Comparison of ENCODE assay signal across 15 cellular contexts in the genomic region with DNA sequence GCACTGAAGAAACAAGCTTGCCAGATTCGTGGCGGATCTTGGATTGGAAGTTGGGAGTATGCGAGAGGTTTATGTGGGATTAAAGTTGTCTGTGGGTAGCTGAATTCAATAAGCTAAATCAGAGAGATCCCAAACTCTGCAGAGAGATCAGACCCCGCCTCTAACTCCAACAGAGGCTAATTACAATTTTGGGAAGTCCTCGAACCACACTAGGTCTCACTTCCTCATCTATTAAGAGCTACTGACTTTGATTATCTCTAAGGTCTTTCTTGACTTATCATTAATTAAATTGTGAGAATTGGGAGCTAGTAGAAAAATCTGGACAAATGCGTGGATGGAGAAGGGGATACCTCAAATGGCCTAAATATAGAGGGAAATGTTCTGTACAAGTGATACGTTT. TPM values are rescaled to one million over a fixed set of nuclear protein-coding genes. Genes with fewer than 3 reads are reported as not detected.
DNase-seq lines count a peak whose midpoint lies in the region; FAIRE-seq and TF ChIP-seq lines count a peak whose summit lies in the region.
"Had no signal": no experiment of that assay in that cellular context is flagged by ENCODE, and none has a peak within 500 bp of the region (broad histone marks: within the 10 kb centered on the region; RNA-seq: fewer than 3 reads in every experiment).

No MANE protein-coding gene starts in this region.

- H3K9me2 ChIP-seq in GM23248 (ENCODE audit: insufficient read depth), result no peaks in the 10 kb centered on the region

- no peaks in the 10 kb centered on the region; the same call in none of the 2 replicates for H3K27me3 ChIP-seq in GM23248 (replicated peaks; ENCODE audit: insufficient read depth)
- H3K27me3 ChIP-seq in left ventricle myocardium inferior (ENCODE audit: low read depth), result peaks cover 16% of the 10 kb centered on the region
- no peaks in the 10 kb centered on the region for H3K27me3 ChIP-seq in Peyer's patch

- DNase-seq in GM23248 (no peak), NOMO-1 treated with DMSO at 0.1 percent for 48 hours (lab: John Stamatoyannopoulos, UW; ENCODE audit: unreplicated experiment) (peak; percentile 74), pons (ENCODE audit: low spot score) (peak; percentile 40), left ventricle myocardium inferior (no peak), Peyer's patch (no peak), D721Med (ENCODE audit: insufficient read length, low spot score) (no peak)
- DNase-seq: DMS153, GOT3, NCI-H1436 treated with DMSO at 0.1 percent for 48 hours, NCI-H748 treated with DMSO at 0.1 percent for 48 hours, OCI-M1, RPMI8226 had no signal

- H3K9me3 ChIP-seq in GM23248 (ENCODE audit: low read depth), result no peaks in the 10 kb centered on the region
- peaks cover 8% of the 10 kb centered on the region for H3K9me3 ChIP-seq in left ventricle myocardium inferior (replicated peaks)
- H3K9me3 ChIP-seq in Peyer's patch, result peaks cover 0 to 6% (median 0%) of the 10 kb centered on the region in 4 donors

- no peak overlapping the region for H3K9ac ChIP-seq in GM23248

- no peak for TF ChIP-seq POLR2A in Peyer's patch (IDR thresholded peaks at IDR 0.05)

- no peaks in the 10 kb centered on the region for H4K20me1 ChIP-seq in GM23248 (ENCODE audit: insufficient read depth)

- WGBS in GM23248 (ENCODE audit: low coverage in 1 of 2, low lambda C conversion rate in 2 of 2, missing lambda C conversion rate in 2 of 2), 2 experiments, result 93 to 96% methylated on average over 7 of the region's 7 CpGs

- 0 out of 2 replicates have a peak, but pooled peaks cover 9% of the 10 kb centered on the region for H3F3A ChIP-seq in GM23248 (ENCODE audit: insufficient read depth)

- no peak for TF ChIP-seq CTCF in VCaP (conservative IDR thresholded peaks at IDR 0.05)
- TF ChIP-seq CTCF in left ventricle myocardium inferior (IDR thresholded peaks at IDR 0.05; ENCODE audit: borderline replicate concordance), result no peak
- no peak for TF ChIP-seq CTCF in Peyer's patch (IDR thresholded peaks at IDR 0.05)
- TF ChIP-seq CTCF in D721Med (IDR thresholded peaks at IDR 0.05; ENCODE audit: insufficient read depth, missing control alignments), result no peak

- H3K4me1 ChIP-seq in GM23248 (ENCODE audit: insufficient read depth), result peaks cover 39% of the 10 kb centered on the region
- peaks cover 64% of the 10 kb centered on the region for H3K4me1 ChIP-seq in left ventricle myocardium inferior
- H3K4me1 ChIP-seq in Peyer's patch, result no peaks in the 10 kb centered on the region

- H3K79me2 ChIP-seq in GM23248 (ENCODE audit: insufficient read depth), result no peaks in the 10 kb centered on the region

- H3K36me3 ChIP-seq in GM23248 (ENCODE audit: low read depth) (no peaks in the 10 kb centered on the region), left ventricle myocardium inferior (no peaks in the 10 kb centered on the region), Peyer's patch (no peaks in the 10 kb centered on the region)

- H3K4me3 ChIP-seq in GM23248 (no peak overlapping the region), left ventricle myocardium inferior (no peak overlapping the region), Peyer's patch (no peak overlapping the region)

- FAIRE-seq in D721Med (lab: Jason Lieb, UNC), result no peak

- no peak overlapping the region for H2AFZ ChIP-seq in GM23248

- H3K4me2 ChIP-seq in GM23248 (ENCODE audit: unreplicated experiment), result peak overlapping the region; percentile 13

- intact Hi-C loops in left ventricle myocardium inferior (cut with micrococcal nuclease), result no loop called here

- in situ Hi-C loops in GM23248 (cut with MboI), result loop anchor here (25.0 kb wide), 1 partner anchor 254 kb away; no protein-coding TSS in a partner anchor

- H3K27ac ChIP-seq in GM23248, result no peak overlapping the region
- peak overlapping the region; percentile 69; the same call in 1 of the 2 replicates for H3K27ac ChIP-seq in VCaP
- H3K27ac ChIP-seq in left ventricle myocardium inferior (replicated peaks), result no peak overlapping the region
- H3K27ac ChIP-seq in Peyer's patch, result no peak overlapping the region
- H3K27ac ChIP-seq: C4-2B had no signal

RNA-seq across cellular contexts. Expression of gene NTF3, which starts 9.1 kb away (rescaled TPM):
- 1.0 and 4.8 TPM in 2 replicates for total RNA-seq in GM23248 (2014; rRNA removed; shearing (Covaris generic))
- polyA plus RNA-seq in GM23248 (2016; fragmentation: Nextera tagmentation; extraction: Ambion mirVana), result 6.0 and 6.2 TPM in 2 replicates
- total RNA-seq in left ventricle myocardium inferior (0.99 TPM), Peyer's patch (1 to 10 TPM in 1 of 4 donors, not detected in 3; 1.4 TPM)
- total RNA-seq: NCI-H460 had no signal

Comparison
In these comparisons a context has a peak if more than half of its experiments do, and no peak if none do; other contexts are left out.
1. DNase-seq: peak in NOMO-1 treated with DMSO at 0.1 percent for 48 hours (single experiment) and pons (single experiment); none in GM23248 (single experiment), left ventricle myocardium inferior (single experiment), Peyer's patch (0 of 3) and D721Med (single experiment).